1 cellular context compared by ENCODE assay signal in genomic region chr16:87072101-87072500, GRCh38.
TF ChIP-seq lines count a peak whose summit lies in the region.

No MANE protein-coding gene starts in this region.

TF ChIP-seq in HepG2, 621 proteins besides CTCF, POLR2A, EP300 and RAD21 (continued from another document):
- TF ChIP-seq MAFF (IDR thresholded peaks at IDR 0.05; ENCODE audit: low read depth, low read length) (peak; percentile 99), HINFP (CRISPR knock-in tag; IDR thresholded peaks at IDR 0.05; ENCODE audit: low read depth) (no peak), HCFC1 (IDR thresholded peaks at IDR 0.05; ENCODE audit: low read depth, low read length) (no peak), GATAD2A (CRISPR knock-in tag; IDR thresholded peaks at IDR 0.05) (no peak)
